18 cellular contexts compared by ENCODE assay signal in genomic region chr7:20302866-20303265, GRCh38. TPM values are rescaled to one million over a fixed set of nuclear protein-coding genes. Genes with fewer than 3 reads are reported as not detected.
DNase-seq lines count a peak whose midpoint lies in the region; ATAC-seq, FAIRE-seq and TF ChIP-seq lines count a peak whose summit lies in the region.
"Had no signal": no experiment of that assay in that cellular context is flagged by ENCODE, and none has a peak within 500 bp of the region (broad histone marks: within the 10 kb centered on the region; RNA-seq: fewer than 3 reads in every experiment).

No MANE protein-coding gene starts in this region.

- no peak for TF ChIP-seq RAD21 in IMR-90 (IDR thresholded peaks at IDR 0.05; ENCODE audit: low read length)

- dilution Hi-C loops in IMR-90 (cut with HindIII; ENCODE audit: low sequenced_read_pairs, unreplicated experiment): no loop called here

- H3K36me3 ChIP-seq in IMR-90 (ENCODE audit: control insufficient read depth, insufficient read depth, low read length): no peaks in the 10 kb centered on the region
- H3K36me3 ChIP-seq in astrocyte (ENCODE audit: insufficient read depth, low read length): no peaks in the 10 kb centered on the region
- no peaks in the 10 kb centered on the region for H3K36me3 ChIP-seq in mesendoderm (ENCODE audit: control insufficient read depth, insufficient read depth, low read length)
- H3K36me3 ChIP-seq: BLaER1 treated with 17β-estradiol and CSF1 and Interleukin-3, amounts not matched to agents 10 nM and 100 nM had no signal

- peaks cover 2% of the 10 kb centered on the region; the same call in 1 of the 2 replicates for H3K9me1 ChIP-seq in IMR-90 (ENCODE audit: insufficient read depth, low read length)

- H2BK120ac ChIP-seq in IMR-90 (ENCODE audit: low read depth, low read length) (peak overlapping the region; percentile 3; the same call in 1 of the 2 replicates), mesendoderm (ENCODE audit: low read depth, low read length) (peak overlapping the region; percentile 62)

- in situ Hi-C loops in IMR-90 (cut with MboI; ENCODE audit: low sequenced_read_pairs): loop anchor here (25.0 kb wide), 1 partner anchor 541 kb away; the partner anchor contains the start of gene TMEM196

- H3K9me3 Mint-ChIP-seq in Calu3 (ENCODE audit: low read depth, unreplicated experiment): no peaks in the 10 kb centered on the region
- no peaks in the 10 kb centered on the region for H3K9me3 Mint-ChIP-seq in astrocyte (ENCODE audit: unreplicated experiment)

- ATAC-seq in IMR-90 (ENCODE audit: low read depth) (no peak), Right ventricle myocardium inferior (no peak), sciatic nerve (no peak)
- ATAC-seq: GM12878, HepG2 had no signal

- H3K27me3 Mint-ChIP-seq in Calu3 (ENCODE audit: unreplicated experiment) (no peaks in the 10 kb centered on the region), astrocyte (ENCODE audit: low read depth, unreplicated experiment) (no peaks in the 10 kb centered on the region)
- H3K27me3 Mint-ChIP-seq: CD4-positive, CD25-positive, alpha-beta regulatory T cell had no signal

- H4K8ac ChIP-seq in IMR-90 (ENCODE audit: low read depth in 2 of 2, low read length in 2 of 2) (no peak overlapping the region), mesendoderm (ENCODE audit: low read depth, low read length) (no peak overlapping the region)

- H3K4me2 ChIP-seq in IMR-90 (ENCODE audit: low read depth, low read length) (no peak overlapping the region), astrocyte (ENCODE audit: low read length) (no peak overlapping the region), mesendoderm (ENCODE audit: low read length) (no peak overlapping the region)

- H3K18ac ChIP-seq in IMR-90 (ENCODE audit: low read depth, low read length): peak overlapping the region; percentile 44
- peak overlapping the region; percentile 85 for H3K18ac ChIP-seq in mesendoderm (ENCODE audit: low read length)

- H2BK5ac ChIP-seq in IMR-90 (ENCODE audit: low read depth, low read length, poor library complexity, severe bottlenecking): no peak overlapping the region
- H2BK5ac ChIP-seq in mesendoderm (ENCODE audit: low read length): no peak overlapping the region

- BruUV-seq in Calu3 (replicated peaks; lab: Mats Ljungman, UMichigan): no TSS peak
- BruUV-seq in IMR-90 (replicated peaks; lab: Mats Ljungman, UMichigan): no TSS peak

- H4K20me1 ChIP-seq in IMR-90 (ENCODE audit: insufficient read depth, low read length) (no peaks in the 10 kb centered on the region), astrocyte (ENCODE audit: insufficient read depth, low read length) (no peaks in the 10 kb centered on the region)
- H4K20me1 ChIP-seq: BLaER1 treated with 17β-estradiol and CSF1 and Interleukin-3, amounts not matched to agents 10 nM and 100 nM had no signal

- no peak overlapping the region for H2AK5ac ChIP-seq in IMR-90 (ENCODE audit: low read depth, low read length)
- H2AK5ac ChIP-seq in mesendoderm (ENCODE audit: low read length): no peak overlapping the region

- CTCF ChIA-PET in Calu3 (lab: Charles Lee): interaction anchor here (0.7 kb wide), 1 partner anchor 451 kb away, joined by 3 read pairs; no protein-coding TSS in a partner anchor
- CTCF ChIA-PET in IMR-90 (lab: Yijun Ruan, JAX): no interaction called here

- H3K27ac ChIP-seq in IMR-90 (ENCODE audit: insufficient read depth, low read length): no peak overlapping the region
- H3K27ac ChIP-seq in astrocyte (ENCODE audit: low read depth, low read length): no peak overlapping the region
- H3K27ac ChIP-seq in mesendoderm (ENCODE audit: low read depth, low read length): no peak overlapping the region

- no CpG with 5 or more reads among the region's 1 CpG for WGBS in IMR-90 (ENCODE audit: extremely low coverage in 2 of 2, insufficient read length in 1 of 2), 2 experiments
- no CpG with 5 or more reads among the region's 1 CpG for WGBS in mesendoderm (ENCODE audit: extremely low coverage, insufficient coverage, low lambda C conversion rate)

- no peak overlapping the region for H3K56ac ChIP-seq in IMR-90 (ENCODE audit: extremely low read depth, insufficient read depth, low read length)
- no peak overlapping the region for H3K56ac ChIP-seq in mesendoderm (ENCODE audit: low read length)

- no peak overlapping the region for H3K4me3 Mint-ChIP-seq in Calu3 (ENCODE audit: low read depth, unreplicated experiment)
- H3K4me3 Mint-ChIP-seq in astrocyte (ENCODE audit: unreplicated experiment): no peak overlapping the region
- H3K4me3 Mint-ChIP-seq: CD4-positive, CD25-positive, alpha-beta regulatory T cell; HFFc6 had no signal

- H3K79me1 ChIP-seq in IMR-90 (ENCODE audit: low read depth in 1 of 2, low read length in 2 of 2) (no peaks in the 10 kb centered on the region), mesendoderm (ENCODE audit: low read length) (no peaks in the 10 kb centered on the region)

- H3K4ac ChIP-seq in IMR-90 (ENCODE audit: low read depth, low read length) (no peak overlapping the region), mesendoderm (ENCODE audit: low read depth, low read length) (no peak overlapping the region)

- no peaks in the 10 kb centered on the region for H3K9me3 ChIP-seq in IMR-90 (ENCODE audit: control insufficient read depth, insufficient read depth, low read length)
- no peaks in the 10 kb centered on the region for H3K9me3 ChIP-seq in astrocyte (ENCODE audit: insufficient read depth, low read depth, low read length)
- H3K9me3 ChIP-seq: BLaER1 treated with 17β-estradiol and CSF1 and Interleukin-3, amounts not matched to agents 10 nM and 100 nM had no signal

- TF ChIP-seq CTCF in Calu3 (IDR thresholded peaks at IDR 0.05; ENCODE audit: unreplicated experiment): no peak
- no peak for TF ChIP-seq CTCF in IMR-90 (conservative IDR thresholded peaks at IDR 0.05; ENCODE audit: low read depth, low read length)
- no peak for TF ChIP-seq CTCF in astrocyte (IDR thresholded peaks at IDR 0.05; ENCODE audit: insufficient read depth, low read depth, low read length)

- H4K91ac ChIP-seq in IMR-90 (ENCODE audit: insufficient read depth, low read depth, low read length): no peak overlapping the region

- TF ChIP-seq POLR2A in IMR-90 (IDR thresholded peaks at IDR 0.05; ENCODE audit: low read depth, low read length): no peak

- H3K27me3 ChIP-seq in IMR-90 (ENCODE audit: control insufficient read depth, insufficient read depth, low read length) (no peaks in the 10 kb centered on the region), astrocyte (ENCODE audit: insufficient read depth, low read length) (no peaks in the 10 kb centered on the region), mesendoderm (ENCODE audit: insufficient read depth, low read length, poor library complexity) (no peaks in the 10 kb centered on the region)
- H3K27me3 ChIP-seq: BLaER1 treated with 17β-estradiol and CSF1 and Interleukin-3, amounts not matched to agents 10 nM and 100 nM had no signal

- POLR2A ChIA-PET in IMR-90 (lab: Charles Lee; ENCODE audit: unreplicated experiment): interaction anchor here (0.7 kb wide), 1 partner anchor 29 kb away, joined by 3 read pairs; no protein-coding TSS in a partner anchor

- H3K79me2 ChIP-seq in astrocyte (ENCODE audit: insufficient read depth, low read length): no peaks in the 10 kb centered on the region
- no peaks in the 10 kb centered on the region for H3K79me2 ChIP-seq in mesendoderm (ENCODE audit: control insufficient read depth, insufficient read depth, low read length)

- no peak overlapping the region for H2BK15ac ChIP-seq in IMR-90 (ENCODE audit: low read depth, low read length)
- peak overlapping the region; percentile 96 for H2BK15ac ChIP-seq in mesendoderm (replicated peaks; ENCODE audit: low read depth)

- no peak overlapping the region for H3K14ac ChIP-seq in IMR-90 (replicated peaks; ENCODE audit: low read depth, low read length)

- no peak overlapping the region for H3K23ac ChIP-seq in IMR-90 (ENCODE audit: low read depth, low read length)
- H3K23ac ChIP-seq in mesendoderm (ENCODE audit: low read length): no peak overlapping the region

- H2BK20ac ChIP-seq in IMR-90 (ENCODE audit: low read depth, low read length): no peak overlapping the region

- H3K9ac ChIP-seq in IMR-90 (ENCODE audit: low read depth, low read length) (no peak overlapping the region), astrocyte (ENCODE audit: low read length) (no peak overlapping the region), mesendoderm (ENCODE audit: low read length) (no peak overlapping the region)
- H3K9ac ChIP-seq: BLaER1 treated with 17β-estradiol and CSF1 and Interleukin-3, amounts not matched to agents 10 nM and 100 nM had no signal

- H3K36me3 Mint-ChIP-seq in Calu3 (ENCODE audit: insufficient read depth, unreplicated experiment) (peaks cover 8% of the 10 kb centered on the region), astrocyte (ENCODE audit: low read depth, unreplicated experiment) (no peaks in the 10 kb centered on the region)
- H3K36me3 Mint-ChIP-seq: CD4-positive, CD25-positive, alpha-beta regulatory T cell had no signal

- no peak overlapping the region for H2AFZ ChIP-seq in IMR-90 (replicated peaks; ENCODE audit: low read length, poor library complexity)
- H2AFZ ChIP-seq in astrocyte (ENCODE audit: low read depth, low read length): no peak overlapping the region

- H3K4me3 ChIP-seq in IMR-90 (ENCODE audit: insufficient read depth, low read depth, low read length): no peak overlapping the region
- H3K4me3 ChIP-seq in astrocyte (ENCODE audit: insufficient read depth, low read depth, low read length): no peak overlapping the region
- no peak overlapping the region for H3K4me3 ChIP-seq in mesendoderm (ENCODE audit: low read length)
- H3K4me3 ChIP-seq: BLaER1 treated with 17β-estradiol and CSF1 and Interleukin-3, amounts not matched to agents 10 nM and 100 nM; GM12878 had no signal

- no peak for FAIRE-seq in astrocyte (lab: Jason Lieb, UNC)
- FAIRE-seq: GM12878, HepG2, HTR-8/SVneo had no signal

- H3K4me1 ChIP-seq in IMR-90 (ENCODE audit: control insufficient read depth, insufficient read depth, low read length): peaks cover 4% of the 10 kb centered on the region
- H3K4me1 ChIP-seq in astrocyte (ENCODE audit: insufficient read depth, low read length): peaks cover 23% of the 10 kb centered on the region
- H3K4me1 ChIP-seq in mesendoderm (ENCODE audit: control insufficient read depth, low read depth, low read length): peaks cover 4% of the 10 kb centered on the region

- intact Hi-C loops in Calu3 (cut with micrococcal nuclease; ENCODE audit: unreplicated experiment) (no loop called here), IMR-90 (cut with micrococcal nuclease) (no loop called here), Right ventricle myocardium inferior (cut with DNase I) (no loop called here), sciatic nerve (cut with DNase I) (no loop called here)

- DNase-seq in Calu3 (no peak), IMR-90 (no peak), astrocyte (ENCODE audit: low read depth) (no peak), mesendoderm (no peak), NCI-H2029 (lab: John Stamatoyannopoulos, UW) (no peak), Right ventricle myocardium inferior (ENCODE audit: missing footprints) (no peak), sciatic nerve (ENCODE audit: low spot score) (no peak)
- no peak for DNase-seq in activated CD4-positive, alpha-beta T cell treated with anti-CD3 and anti-CD28 coated beads for 48 hours
- DNase-seq: ACHN; CD4-positive, CD25-positive, alpha-beta regulatory T cell; DMS79; HCEC 1CT; HFFc6 had no signal

- H3K27ac Mint-ChIP-seq in Calu3 (ENCODE audit: unreplicated experiment) (peak overlapping the region; percentile 2), astrocyte (ENCODE audit: unreplicated experiment) (peak overlapping the region; percentile 75)
- H3K27ac Mint-ChIP-seq: CD4-positive, CD25-positive, alpha-beta regulatory T cell; HFFc6 had no signal

- no peak overlapping the region; the same call in 1 of the 2 replicates for H4K5ac ChIP-seq in IMR-90 (ENCODE audit: low read depth, low read length)
- no peak overlapping the region for H4K5ac ChIP-seq in mesendoderm (ENCODE audit: low read length)

- H2AK9ac ChIP-seq in IMR-90 (replicated peaks; ENCODE audit: low read depth, low read length, poor library complexity): no peak overlapping the region

- H3K4me1 Mint-ChIP-seq in Calu3 (ENCODE audit: low read depth, unreplicated experiment) (peaks cover 55% of the 10 kb centered on the region), astrocyte (ENCODE audit: low read depth, unreplicated experiment) (peaks cover 52% of the 10 kb centered on the region)

RNA-seq across cellular contexts. Expression of gene ITGB8, which starts 27.8 kb away (rescaled TPM):
- total RNA-seq in Calu3 (2022): 157 and 183 TPM in 2 replicates
- total RNA-seq in IMR-90 (2012; rRNA removed): 10.2 and 10.8 TPM in 2 replicates
- polyA plus RNA-seq in IMR-90 (2012; rRNA removed): 1.9 and 2.6 TPM in 2 replicates
- polyA plus RNA-seq in IMR-90 (2012; cell fraction: cytosol; rRNA removed): 1.6 and 1.7 TPM in 2 replicates
- 4.3 and 10.5 TPM in 2 replicates for polyA plus RNA-seq in IMR-90 (2012; cell fraction: nucleus; rRNA removed; ENCODE audit: low replicate concordance)
- 10.8 and 11.1 TPM in 2 replicates for total RNA-seq in astrocyte
- polyA plus RNA-seq in mesendoderm (2013, experiment 1 of 2): 1.1 TPM
- polyA plus RNA-seq in mesendoderm (2013, experiment 2 of 2): 1.0 TPM
- 2.5 TPM for total RNA-seq in Right ventricle myocardium inferior
- 207 TPM for total RNA-seq in sciatic nerve
- total RNA-seq: G401, HepG2, HFFc6 had no signal

Comparison
In these comparisons a context has a peak if more than half of its experiments do, and no peak if none do; other contexts are left out.
1. RNA of gene ITGB8, which starts 27.8 kb away (total RNA-seq): 207 TPM in sciatic nerve (single experiment) and 157 to 183 TPM in Calu3; 10.8 to 11.1 TPM in astrocyte, 10.2 to 10.8 TPM in IMR-90 and 2.5 TPM in Right ventricle myocardium inferior (single experiment); every median in the first group is over 10 times any median in the second.